In the genomic region with DNA sequence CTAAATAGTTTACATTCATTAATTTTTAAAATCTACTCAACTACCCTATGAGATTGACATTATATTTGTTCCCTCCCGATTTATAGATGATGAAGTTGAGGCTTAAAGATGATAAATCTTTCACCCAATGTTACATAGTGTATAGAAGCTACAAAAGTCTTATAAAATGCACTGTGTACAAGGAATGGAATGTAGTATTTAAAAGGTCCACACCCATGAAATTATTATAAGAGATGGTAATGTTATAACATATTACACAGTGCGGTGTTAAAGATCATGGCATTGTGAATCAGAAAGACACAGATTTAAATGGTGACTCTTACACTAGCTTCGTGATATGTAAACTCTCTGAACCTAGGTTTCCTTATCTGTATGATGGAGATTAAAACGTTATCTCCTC, we compare ENCODE assay signal across 37 cellular contexts.
"Had no signal": no experiment of that assay in that cellular context is flagged by ENCODE, and none has a peak within 500 bp of the region (broad histone marks: within the 10 kb centered on the region; RNA-seq: fewer than 3 reads in every experiment).

No MANE protein-coding gene starts in this region.

- H3K27ac Mint-ChIP-seq: activated naive CD4-positive, alpha-beta T cell treated with anti-CD3 and anti-CD28 coated beads for 36 hours; activated naive CD4-positive, alpha-beta T cell treated with anti-CD3 and anti-CD28 coated beads, Interleukin-2, amount 10 ng/mL, durations not matched to agents 7 days and 5 days; activated naive CD4-positive, alpha-beta T cell treated with anti-CD3 and anti-CD28 coated beads, Interleukin-2, amount 50 U/mL, for 24 hours; activated naive CD4-positive, alpha-beta T cell treated with anti-CD3 and anti-CD28 coated beads, Interleukin-2, amount 50 U/mL, for 72 hours; activated naive CD8-positive, alpha-beta T cell; activated naive CD8-positive, alpha-beta T cell treated with anti-CD3 and anti-CD28 coated beads for 36 hours; activated naive CD8-positive, alpha-beta T cell treated with anti-CD3 and anti-CD28 coated beads, Interleukin-2, amount 10 ng/mL, durations not matched to agents 7 days and 5 days; activated naive CD8-positive, alpha-beta T cell treated with anti-CD3 and anti-CD28 coated beads, Interleukin-2, amount 50 U/mL, for 24 hours; activated T-cell treated with anti-CD3 and anti-CD28 coated beads, Interleukin-2, amount 50 U/mL, for 24 hours; activated T-cell treated with anti-CD3 and anti-CD28 coated beads, Interleukin-2, amount 50 U/mL, for 72 hours; activated T-helper 1 cell treated with anti-CD3 and anti-CD28 coated beads, Interleukin-12 subunit alpha, Interleukin-12 subunit beta, Interleukin-2, Interleukin-4 antibody, amounts not matched to agents 30 ng/mL and 10 ng/mL and 1 ng/mL, durations not matched to agents 14 hours and 24 hours and 36 hours; activated T-helper 17 cell treated with anti-CD3 and anti-CD28 coated beads, Interleukin-2, amount 50 U/mL, for 72 hours; activated T-helper 2 cell treated with anti-CD3 and anti-CD28 coated beads, Interferon-gamma antibody, Interleukin-2, Interleukin-4, amounts not matched to agents 10 μg/mL and 5 μg/mL and 100 μg/mL, durations not matched to agents 14 hours and 24 hours and 36 hours; brain had no signal

- H3K4me1 ChIP-seq: ascending aorta, body of pancreas, breast epithelium had no signal

- H3K27me3 ChIP-seq: ascending aorta, body of pancreas, brain microvascular endothelial cell, breast epithelium, cardiac muscle cell had no signal

- H3K36me3 Mint-ChIP-seq: activated naive CD4-positive, alpha-beta T cell treated with anti-CD3 and anti-CD28 coated beads, Interleukin-2, amount 10 ng/mL, durations not matched to agents 7 days and 5 days; activated naive CD4-positive, alpha-beta T cell treated with anti-CD3 and anti-CD28 coated beads, Interleukin-2, amount 50 U/mL, for 24 hours; activated naive CD4-positive, alpha-beta T cell treated with anti-CD3 and anti-CD28 coated beads, Interleukin-2, amount 50 U/mL, for 72 hours; activated naive CD8-positive, alpha-beta T cell treated with anti-CD3 and anti-CD28 coated beads for 36 hours; activated naive CD8-positive, alpha-beta T cell treated with anti-CD3 and anti-CD28 coated beads, Interleukin-2, amount 10 ng/mL, durations not matched to agents 7 days and 5 days; brain had no signal

- DNase-seq: activated effector memory CD4-positive, alpha-beta T cell treated with anti-CD3 and anti-CD28 coated beads, Interleukin-2, amount 50 U/mL, for 16 hours; activated effector memory CD4-positive, alpha-beta T cell treated with Interleukin-2 at 50 U/mL for 16 hours; activated gamma-delta T cell; activated gamma-delta T cell treated with Interleukin-2 at 50 U/mL for 16 hours; activated naive CD4-positive, alpha-beta T cell; activated naive CD4-positive, alpha-beta T cell treated with anti-CD3 and anti-CD28 coated beads for 36 hours; activated naive CD4-positive, alpha-beta T cell treated with anti-CD3 and anti-CD28 coated beads, Interleukin-2, amount 10 ng/mL, durations not matched to agents 7 days and 5 days; activated naive CD4-positive, alpha-beta T cell treated with anti-CD3 and anti-CD28 coated beads, Interleukin-2, amount 50 U/mL, for 16 hours; activated naive CD4-positive, alpha-beta T cell treated with Interleukin-2 at 50 U/mL for 16 hours; activated naive CD8-positive, alpha-beta T cell treated with anti-CD3 and anti-CD28 coated beads for 36 hours; activated naive CD8-positive, alpha-beta T cell treated with anti-CD3 and anti-CD28 coated beads, Interleukin-2, amount 10 ng/mL, durations not matched to agents 7 days and 5 days; activated naive CD8-positive, alpha-beta T cell treated with anti-CD3 and anti-CD28 coated beads, Interleukin-2, amount 50 U/mL, for 24 hours; activated T-cell treated with anti-CD3 and anti-CD28 coated beads, Interleukin-2, amount 50 U/mL, for 1 hour; activated T-cell treated with anti-CD3 and anti-CD28 coated beads, Interleukin-2, amount 50 U/mL, for 24 hours; activated T-cell treated with anti-CD3 and anti-CD28 coated beads, Interleukin-2, amount 50 U/mL, for 4 hours; activated T-cell treated with anti-CD3 and anti-CD28 coated beads, Interleukin-2, amount 50 U/mL, for 48 hours; activated T-cell treated with anti-CD3 and anti-CD28 coated beads, Interleukin-2, amount 50 U/mL, for 72 hours; amniotic stem cell; amygdala; anterior cingulate cortex; aorta; body of pancreas; brain microvascular endothelial cell; caudate nucleus; central memory CD4-positive, alpha-beta T cell; cerebellar nuclear complex had no signal

- H3K36me3 ChIP-seq: ascending aorta, brain microvascular endothelial cell, breast epithelium, cardiac muscle cell had no signal

- H3K4me1 Mint-ChIP-seq: activated naive CD8-positive, alpha-beta T cell treated with anti-CD3 and anti-CD28 coated beads for 36 hours; activated naive CD8-positive, alpha-beta T cell treated with anti-CD3 and anti-CD28 coated beads, Interleukin-2, amount 10 ng/mL, durations not matched to agents 7 days and 5 days; activated T-helper 17 cell treated with anti-CD3 and anti-CD28 coated beads, Interleukin-2, amount 50 U/mL, for 72 hours; brain; central memory CD8-positive, alpha-beta T cell had no signal

- H3K4me3 ChIP-seq: ascending aorta, body of pancreas, breast epithelium, cardiac muscle cell had no signal

- ATAC-seq: activated naive CD4-positive, alpha-beta T cell treated with anti-CD3 and anti-CD28 coated beads, Interleukin-2, amount 50 U/mL, for 72 hours; activated naive CD8-positive, alpha-beta T cell treated with anti-CD3 and anti-CD28 coated beads, Interleukin-2, amount 50 U/mL, for 24 hours; activated T-cell treated with anti-CD3 and anti-CD28 coated beads, Interleukin-2, amount 50 U/mL, for 4 hours; activated T-cell treated with anti-CD3 and anti-CD28 coated beads, Interleukin-2, amount 50 U/mL, for 72 hours; activated T-helper 17 cell treated with anti-CD3 and anti-CD28 coated beads, Interleukin-2, amount 50 U/mL, for 72 hours; body of pancreas had no signal

- H3K27me3 Mint-ChIP-seq: activated naive CD4-positive, alpha-beta T cell treated with anti-CD3 and anti-CD28 coated beads, Interleukin-2, amount 10 ng/mL, durations not matched to agents 7 days and 5 days; activated naive CD4-positive, alpha-beta T cell treated with anti-CD3 and anti-CD28 coated beads, Interleukin-2, amount 50 U/mL, for 24 hours; activated naive CD8-positive, alpha-beta T cell; activated naive CD8-positive, alpha-beta T cell treated with anti-CD3 and anti-CD28 coated beads for 36 hours; activated naive CD8-positive, alpha-beta T cell treated with anti-CD3 and anti-CD28 coated beads, Interleukin-2, amount 50 U/mL, for 24 hours; activated T-cell treated with anti-CD3 and anti-CD28 coated beads, Interleukin-2, amount 50 U/mL, for 24 hours; activated T-helper 17 cell treated with anti-CD3 and anti-CD28 coated beads, Interleukin-2, amount 50 U/mL, for 72 hours; central memory CD8-positive, alpha-beta T cell had no signal

- H3K4me3 Mint-ChIP-seq: activated naive CD4-positive, alpha-beta T cell treated with anti-CD3 and anti-CD28 coated beads for 36 hours; activated naive CD4-positive, alpha-beta T cell treated with anti-CD3 and anti-CD28 coated beads, Interleukin-2, amount 10 ng/mL, durations not matched to agents 7 days and 5 days; activated naive CD4-positive, alpha-beta T cell treated with anti-CD3 and anti-CD28 coated beads, Interleukin-2, amount 50 U/mL, for 24 hours; activated naive CD8-positive, alpha-beta T cell; activated naive CD8-positive, alpha-beta T cell treated with anti-CD3 and anti-CD28 coated beads for 36 hours; activated naive CD8-positive, alpha-beta T cell treated with anti-CD3 and anti-CD28 coated beads, Interleukin-2, amount 10 ng/mL, durations not matched to agents 7 days and 5 days; activated naive CD8-positive, alpha-beta T cell treated with anti-CD3 and anti-CD28 coated beads, Interleukin-2, amount 50 U/mL, for 24 hours; activated T-cell treated with anti-CD3 and anti-CD28 coated beads, Interleukin-2, amount 50 U/mL, for 24 hours; activated T-cell treated with anti-CD3 and anti-CD28 coated beads, Interleukin-2, amount 50 U/mL, for 4 hours; activated T-cell treated with anti-CD3 and anti-CD28 coated beads, Interleukin-2, amount 50 U/mL, for 72 hours; activated T-helper 1 cell treated with anti-CD3 and anti-CD28 coated beads, Interleukin-12 subunit alpha, Interleukin-12 subunit beta, Interleukin-2, Interleukin-4 antibody, amounts not matched to agents 30 ng/mL and 10 ng/mL and 1 ng/mL, durations not matched to agents 14 hours and 24 hours and 36 hours; activated T-helper 17 cell treated with anti-CD3 and anti-CD28 coated beads, Interleukin-2, amount 50 U/mL, for 72 hours; brain; central memory CD8-positive, alpha-beta T cell had no signal

- H3K9me3 Mint-ChIP-seq: activated naive CD4-positive, alpha-beta T cell treated with anti-CD3 and anti-CD28 coated beads, Interleukin-2, amount 10 ng/mL, durations not matched to agents 7 days and 5 days; activated naive CD4-positive, alpha-beta T cell treated with anti-CD3 and anti-CD28 coated beads, Interleukin-2, amount 50 U/mL, for 24 hours; activated T-cell treated with anti-CD3 and anti-CD28 coated beads, Interleukin-2, amount 50 U/mL, for 24 hours; activated T-helper 17 cell treated with anti-CD3 and anti-CD28 coated beads, Interleukin-2, amount 50 U/mL, for 72 hours; activated T-helper 2 cell treated with anti-CD3 and anti-CD28 coated beads, Interferon-gamma antibody, Interleukin-2, Interleukin-4, amounts not matched to agents 10 μg/mL and 5 μg/mL and 100 μg/mL, durations not matched to agents 14 hours and 24 hours and 36 hours; central memory CD8-positive, alpha-beta T cell had no signal

- H3K27ac ChIP-seq: ascending aorta, body of pancreas, brain microvascular endothelial cell, breast epithelium, cardiac muscle cell had no signal

- H3K9me3 ChIP-seq: ascending aorta, body of pancreas, breast epithelium had no signal
